16 cellular contexts compared by ENCODE assay signal in genomic region chr16:15769239-15769638, GRCh38.
DNase-seq lines count a peak whose midpoint lies in the region; FAIRE-seq and TF ChIP-seq lines count a peak whose summit lies in the region.
"Had no signal": no experiment of that assay in that cellular context is flagged by ENCODE, and none has a peak within 500 bp of the region (broad histone marks: within the 10 kb centered on the region; RNA-seq: fewer than 3 reads in every experiment).

No MANE protein-coding gene starts in this region.

- H3K4me3 ChIP-seq in esophagus muscularis mucosa (no peak overlapping the region), kidney (ENCODE audit: low read length in 2 of 2) (no peak overlapping the region), sigmoid colon (no peak overlapping the region), hepatocyte (no peak overlapping the region)

- 68% methylated on average over 7 of the region's 8 CpGs for WGBS in esophagus muscularis mucosa
- 87 to 88% methylated on average over 8 of the region's 8 CpGs for WGBS in sigmoid colon, 2 donors
- 92% methylated on average over 8 of the region's 8 CpGs for WGBS in hepatocyte (ENCODE audit: low lambda C conversion rate, missing lambda C conversion rate)

- H3K4me2 ChIP-seq in hepatocyte, result no peak overlapping the region

- peaks cover 0 to 100% (median 91%) of the 10 kb centered on the region in 4 donors for H3K4me1 ChIP-seq in esophagus muscularis mucosa
- no peaks in the 10 kb centered on the region for H3K4me1 ChIP-seq in kidney (ENCODE audit: control insufficient read depth in 1 of 2, insufficient read depth in 1 of 2, low read depth in 1 of 2, low read length in 2 of 2)
- peaks cover 0 to 95% (median 76%) of the 10 kb centered on the region in 4 donors for H3K4me1 ChIP-seq in sigmoid colon
- H3K4me1 ChIP-seq in hepatocyte (ENCODE audit: insufficient read depth), result no peaks in the 10 kb centered on the region

- H3K9me3 ChIP-seq in esophagus muscularis mucosa, result no peaks in the 10 kb centered on the region
- no peaks in the 10 kb centered on the region for H3K9me3 ChIP-seq in kidney (ENCODE audit: control insufficient read depth in 1 of 2, low read length in 2 of 2)
- H3K9me3 ChIP-seq in sigmoid colon, result peaks cover 0 to 4% (median 0%) of the 10 kb centered on the region in 4 donors
- H3K9me3 ChIP-seq in hepatocyte (ENCODE audit: low read depth), result no peaks in the 10 kb centered on the region

- no peaks in the 10 kb centered on the region for H3K79me2 ChIP-seq in hepatocyte

- H3K9ac ChIP-seq in kidney (ENCODE audit: low read length in 2 of 2), result no peak overlapping the region

- intact Hi-C loops in esophagus muscularis mucosa (cut with DNase I) (loop anchor here (10.0 kb wide), 2 partner anchors 356 to 426 kb away; no protein-coding TSS in a partner anchor), kidney (cut with DNase I) (loop anchor here (10.0 kb wide), 1 partner anchor 356 kb away; no protein-coding TSS in a partner anchor), sigmoid colon (cut with DNase I) (loop anchor here (10.0 kb wide), 1 partner anchor 426 kb away; no protein-coding TSS in a partner anchor)

- no peak for TF ChIP-seq CTCF in esophagus muscularis mucosa (IDR thresholded peaks at IDR 0.05)
- no peak for TF ChIP-seq CTCF in kidney (IDR thresholded peaks at IDR 0.05; ENCODE audit: borderline replicate concordance, extremely low read depth, insufficient read depth)
- no peak for TF ChIP-seq CTCF in sigmoid colon (IDR thresholded peaks at IDR 0.05)
- no peak for TF ChIP-seq CTCF in hepatocyte (IDR thresholded peaks at IDR 0.05; ENCODE audit: poor library complexity)

- FAIRE-seq in kidney (lab: Jason Lieb, UNC), result no peak
- FAIRE-seq: D721Med, G401.6, GM12891, HTR-8/SVneo had no signal

- no peaks in the 10 kb centered on the region for H4K20me1 ChIP-seq in hepatocyte (ENCODE audit: insufficient read depth, poor library complexity, severe bottlenecking)

- TF ChIP-seq POLR2A in esophagus muscularis mucosa (IDR thresholded peaks at IDR 0.05; ENCODE audit: low read depth), result no peak
- TF ChIP-seq POLR2A in sigmoid colon (IDR thresholded peaks at IDR 0.05), result no peak

- H2AFZ ChIP-seq in hepatocyte, result no peak overlapping the region

- no peak for TF ChIP-seq EP300 in esophagus muscularis mucosa (IDR thresholded peaks at IDR 0.05)
- TF ChIP-seq EP300 in sigmoid colon (IDR thresholded peaks at IDR 0.05), result no peak

- H3K36me3 ChIP-seq in esophagus muscularis mucosa, result peaks cover 0 to 92% (median 57%) of the 10 kb centered on the region in 4 donors
- no peaks in the 10 kb centered on the region for H3K36me3 ChIP-seq in kidney (ENCODE audit: control insufficient read depth in 1 of 2, insufficient read depth in 2 of 2, low read length in 2 of 2)
- peaks cover 14 to 100% (median 71%) of the 10 kb centered on the region in 4 donors for H3K36me3 ChIP-seq in sigmoid colon
- H3K36me3 ChIP-seq in hepatocyte (replicated peaks; ENCODE audit: insufficient read depth, low read depth), result no peaks in the 10 kb centered on the region

- H3K9me2 ChIP-seq in hepatocyte (replicated peaks; ENCODE audit: insufficient read depth), result no peaks in the 10 kb centered on the region

- H3K27ac ChIP-seq in esophagus muscularis mucosa (replicated peaks in 1 of 4) (peak overlapping the region; percentile 71 to 77 (median 76)), kidney (ENCODE audit: low read depth in 2 of 2, low read length in 2 of 2) (no peak overlapping the region), sigmoid colon (peak overlapping the region; percentile 64 to 98 (median 80)), hepatocyte (no peak overlapping the region)

- no peak for DNase-seq in esophagus muscularis mucosa (ENCODE audit: extremely low spot score)
- peak; percentile 25 for DNase-seq in kidney
- DNase-seq in sigmoid colon, result no peak
- no peak for DNase-seq in stimulated activated CD4-positive, alpha-beta T cell treated with anti-CD3 and anti-CD28 coated beads, Interleukin-4, amount 100 ng/mL, for 24 hours
- no peak for DNase-seq in stimulated activated naive CD4-positive, alpha-beta T cell (lab: John Stamatoyannopoulos, UW)
- no peak for DNase-seq in hepatocyte (ENCODE audit: low spot score)
- DNase-seq: CD8-positive, alpha-beta T cell; COR-L47; DMS153; DMS79 treated with DMSO at 0.1 percent for 48 hours; EL; HCEC 1CT had no signal

- H3K27me3 ChIP-seq in esophagus muscularis mucosa (no peaks in the 10 kb centered on the region), sigmoid colon (no peaks in the 10 kb centered on the region), hepatocyte (peaks cover 3% of the 10 kb centered on the region)

Comparison
In these comparisons a context has a peak if more than half of its experiments do, and no peak if none do; other contexts are left out.
1. H3K27ac ChIP-seq: peak in esophagus muscularis mucosa (4 of 4) and sigmoid colon (4 of 4); none in kidney (0 of 2) and hepatocyte (single experiment).